In genomic region chr21:45620201-45620600, GRCh38 we compare ENCODE assay signal across 20 cellular contexts. TPM values are rescaled to one million over a fixed set of nuclear protein-coding genes. Genes with fewer than 3 reads are reported as not detected.
A peak's percentile ranks its signal among the peaks of the same experiment; 100 is the strongest.
DNase-seq lines count a peak whose midpoint lies in the region; ATAC-seq and TF ChIP-seq lines count a peak whose summit lies in the region.
"Had no signal": no experiment of that assay in that cellular context is flagged by ENCODE, and none has a peak within 500 bp of the region (broad histone marks: within the 10 kb centered on the region; RNA-seq: fewer than 3 reads in every experiment).

No MANE protein-coding gene starts in this region.

- H3K27ac ChIP-seq in osteoblast (ENCODE audit: low read depth, low read length) = no peak overlapping the region
- H3K27ac ChIP-seq: BLaER1 treated with 17β-estradiol and CSF1 and Interleukin-3, amounts not matched to agents 10 nM and 100 nM; KMS-11; SJSA1 had no signal

- DNase-seq in cardiac septum (ENCODE audit: low spot score) = peak; percentile 50
- no peak for DNase-seq in Right ventricle myocardium superior
- DNase-seq in chondrocyte (ENCODE audit: low spot score) = peak; percentile 17
- peak; percentile 5 for DNase-seq in osteoblast (ENCODE audit: insufficient read length, low spot score, missing footprints)
- no peak for DNase-seq in SHP77 (lab: John Stamatoyannopoulos, UW)
- DNase-seq in hepatic stellate cell (ENCODE audit: low spot score) = no peak
- DNase-seq in occipital lobe (lab: John Stamatoyannopoulos, UW) = no peak
- DNase-seq: IMR-90; MV-4-11; NCI-H1105 treated with DMSO at 0.1 percent for 48 hours; NCI-H2029 treated with DMSO at 0.1 percent for 48 hours; NCI-H345; NCI-H524; NCI-H774; NK-92 treated with Interleukin-12 subunit alpha and Interleukin-12 subunit beta, amount 100 ng/mL, for 24 hours had no signal

- H3K27me3 ChIP-seq in osteoblast (ENCODE audit: insufficient read depth, low read length) = peaks cover 56% of the 10 kb centered on the region
- H3K27me3 ChIP-seq: SJSA1 had no signal

- no peak overlapping the region for H3K4me3 ChIP-seq in osteoblast (ENCODE audit: insufficient read depth, low read length)
- H3K4me3 ChIP-seq: BLaER1 treated with 17β-estradiol and CSF1 and Interleukin-3, amounts not matched to agents 10 nM and 100 nM; GM23338; SJSA1 had no signal

- H3K4me2 ChIP-seq in osteoblast (ENCODE audit: insufficient read depth, low read length) = no peak overlapping the region
- H3K4me2 ChIP-seq: BLaER1 treated with 17β-estradiol and CSF1 and Interleukin-3, amounts not matched to agents 10 nM and 100 nM; GM23338; KMS-11 had no signal

- no peaks in the 10 kb centered on the region for H3K9me3 Mint-ChIP-seq in chondrocyte (ENCODE audit: low read depth)
- H3K9me3 Mint-ChIP-seq: CD8-positive, alpha-beta T cell had no signal

- peaks cover 30% of the 10 kb centered on the region for H3K27me3 Mint-ChIP-seq in chondrocyte (ENCODE audit: low read depth)

- no peaks in the 10 kb centered on the region for H3K4me1 ChIP-seq in osteoblast (ENCODE audit: insufficient read depth, low read length)

- no peak overlapping the region for H2AFZ ChIP-seq in osteoblast (ENCODE audit: low read length)
- H2AFZ ChIP-seq: GM23338 had no signal

- intact Hi-C loops in cardiac septum (cut with DNase I) (no loop called here), Right ventricle myocardium superior (cut with DNase I) (no loop called here)

- H3K36me3 Mint-ChIP-seq in chondrocyte (ENCODE audit: low read depth) = no peaks in the 10 kb centered on the region
- H3K36me3 Mint-ChIP-seq: CD8-positive, alpha-beta T cell had no signal

- no peak overlapping the region for H3K27ac Mint-ChIP-seq in chondrocyte (ENCODE audit: unreplicated experiment)
- H3K27ac Mint-ChIP-seq: CD8-positive, alpha-beta T cell; GM23338 had no signal

- ATAC-seq in Right ventricle myocardium superior (ENCODE audit: poor library complexity) = no peak
- ATAC-seq: CD8-positive, alpha-beta T cell; GM23338 had no signal

- no peaks in the 10 kb centered on the region for H4K20me1 ChIP-seq in osteoblast (ENCODE audit: insufficient read depth, low read length)
- H4K20me1 ChIP-seq: BLaER1 treated with 17β-estradiol and CSF1 and Interleukin-3, amounts not matched to agents 10 nM and 100 nM had no signal

- no peaks in the 10 kb centered on the region for H3K9me3 ChIP-seq in osteoblast (ENCODE audit: low read depth, low read length)
- H3K9me3 ChIP-seq: SJSA1 had no signal

- TF ChIP-seq CTCF in chondrocyte (IDR thresholded peaks at IDR 0.05) (no peak), osteoblast (IDR thresholded peaks at IDR 0.05; ENCODE audit: extremely low read depth, low read depth, low read length) (no peak)

- H3K4me1 Mint-ChIP-seq in chondrocyte (ENCODE audit: low read depth) = peaks cover 5% of the 10 kb centered on the region

- no peaks in the 10 kb centered on the region for H3K79me2 ChIP-seq in osteoblast (ENCODE audit: insufficient read depth, low read length)

- no peak overlapping the region for H3K4me3 Mint-ChIP-seq in chondrocyte (ENCODE audit: unreplicated experiment)
- H3K4me3 Mint-ChIP-seq: CD8-positive, alpha-beta T cell; GM23338 had no signal

- no peaks in the 10 kb centered on the region for H3K36me3 ChIP-seq in osteoblast (ENCODE audit: insufficient read depth, low read length)
- H3K36me3 ChIP-seq: BLaER1 treated with 17β-estradiol and CSF1 and Interleukin-3, amounts not matched to agents 10 nM and 100 nM; SJSA1 had no signal

RNA-seq across cellular contexts. Expression of gene PCBP3, which starts 23.3 kb away (rescaled TPM):
- 4.9 TPM for total RNA-seq in cardiac septum
- 2.0 TPM for total RNA-seq in Right ventricle myocardium superior
- 6.4 to 11.8 TPM (median 11.8 TPM) in 3 replicates for total RNA-seq in chondrocyte
- 1.1 and 1.2 TPM in 2 replicates for total RNA-seq in osteoblast
- total RNA-seq in occipital lobe = 5.5 TPM

Comparison
In these comparisons a context has a peak if more than half of its experiments do, and no peak if none do; other contexts are left out.
1. DNase-seq: peak in cardiac septum (single experiment), chondrocyte (single experiment) and osteoblast (single experiment); none in Right ventricle myocardium superior (single experiment), SHP77 (0 of 2), hepatic stellate cell (single experiment) and occipital lobe (single experiment).